Comparison of ENCODE assay signal across 17 cellular contexts in genomic region chr2:118987886-118988285, GRCh38. TPM values are rescaled to one million over a fixed set of nuclear protein-coding genes. Genes with fewer than 3 reads are reported as not detected.
DNase-seq lines count a peak whose midpoint lies in the region; ATAC-seq and TF ChIP-seq lines count a peak whose summit lies in the region.
"Had no signal": no experiment of that assay in that cellular context is flagged by ENCODE, and none has a peak within 500 bp of the region (broad histone marks: within the 10 kb centered on the region; RNA-seq: fewer than 3 reads in every experiment).

No MANE protein-coding gene starts in this region.

- POLR2A ChIA-PET in PC-9 (lab: Charles Lee; ENCODE audit: unreplicated experiment), result no interaction called here
- POLR2A ChIA-PET in CD4-positive, alpha-beta T cell (lab: Charles Lee), result no interaction called here

- H2AFZ ChIP-seq in PC-9, result no peak overlapping the region

- no peaks in the 10 kb centered on the region for H3K9me3 Mint-ChIP-seq in CD4-positive, alpha-beta T cell
- H3K9me3 Mint-ChIP-seq: activated T-cell treated with anti-CD3 and anti-CD28 coated beads, Interleukin-2, amount 50 U/mL, for 24 hours had no signal

- TF ChIP-seq CTCF in PC-9 (conservative IDR thresholded peaks at IDR 0.05), result no peak
- no peak for TF ChIP-seq CTCF in CD4-positive, alpha-beta T cell (IDR thresholded peaks at IDR 0.05)

- peaks cover 52% of the 10 kb centered on the region for H3K4me1 ChIP-seq in PC-9 (replicated peaks; ENCODE audit: insufficient read depth)
- H3K4me1 ChIP-seq: right atrium auricular region had no signal

- H3K36me3 ChIP-seq in PC-9 (ENCODE audit: low read depth), result no peaks in the 10 kb centered on the region
- H3K36me3 ChIP-seq: right atrium auricular region had no signal

- H3F3A ChIP-seq in PC-9 (ENCODE audit: insufficient read depth, low read depth), result peaks cover 13% of the 10 kb centered on the region; the same call in 1 of the 2 replicates

- H3K79me2 ChIP-seq in PC-9 (ENCODE audit: low read depth), result no peaks in the 10 kb centered on the region

- no peaks in the 10 kb centered on the region for H3K27me3 ChIP-seq in PC-9 (ENCODE audit: insufficient read depth, low read depth)
- no peaks in the 10 kb centered on the region for H3K27me3 ChIP-seq in CD4-positive, alpha-beta T cell (ENCODE audit: control insufficient read depth, insufficient read depth, low read length)
- H3K27me3 ChIP-seq: right atrium auricular region had no signal

- H3K4me3 ChIP-seq in PC-9, result no peak overlapping the region
- H3K4me3 ChIP-seq: right atrium auricular region had no signal

- peaks cover 17% of the 10 kb centered on the region for H3K27me3 Mint-ChIP-seq in CD4-positive, alpha-beta T cell

- CTCF ChIA-PET in PC-9 (lab: Charles Lee), result no interaction called here
- CTCF ChIA-PET in CD4-positive, alpha-beta T cell (lab: Charles Lee), result no interaction called here

- H3K4me2 ChIP-seq in PC-9, result peak overlapping the region; percentile 5; the same call in 1 of the 2 replicates

- H3K4me1 Mint-ChIP-seq in CD4-positive, alpha-beta T cell (ENCODE audit: low read depth), result no peaks in the 10 kb centered on the region

- H3K27ac Mint-ChIP-seq in CD4-positive, alpha-beta T cell, result no peak overlapping the region
- H3K27ac Mint-ChIP-seq: activated T-cell treated with anti-CD3 and anti-CD28 coated beads, Interleukin-2, amount 50 U/mL, for 24 hours had no signal

- no peaks in the 10 kb centered on the region; the same call in 1 of the 2 replicates for H4K20me1 ChIP-seq in PC-9 (ENCODE audit: insufficient read depth)

- no TSS peak for BruUV-seq in PC-9 (replicated peaks; lab: Mats Ljungman, UMichigan)

- peak in 1 of 2 experiments; percentile 69 for DNase-seq in PC-9
- peak; percentile 26 for DNase-seq in mesenteric fat pad (ENCODE audit: low spot score)
- no peak for DNase-seq in CD4-positive, alpha-beta T cell
- no peak for DNase-seq in effector CD8-positive, alpha-beta T cell (lab: John Stamatoyannopoulos, UW)
- DNase-seq in NCI-H510A treated with DMSO at 0.1 percent for 48 hours (lab: John Stamatoyannopoulos, UW), result no peak
- DNase-seq: activated CD4-positive, alpha-beta T cell treated with anti-CD3 and anti-CD28 coated beads for 4 hours; activated naive CD4-positive, alpha-beta T cell treated with anti-CD3 and anti-CD28 coated beads, Interleukin-2, amount 50 U/mL, for 16 hours; activated T-cell treated with anti-CD3 and anti-CD28 coated beads, Interleukin-2, amount 50 U/mL, for 24 hours; COR-L47; EL; NCI-H1417; NCI-H2171; occipital lobe; SHP77 had no signal

- ATAC-seq in GM18508 (IDR thresholded peaks at IDR 0.05; ENCODE audit: insufficient read depth, unreplicated experiment) (peak; percentile 48), GM21423 (IDR thresholded peaks at IDR 0.05; ENCODE audit: unreplicated experiment) (peak; percentile 43)
- ATAC-seq in CD4-positive, alpha-beta T cell (ENCODE audit: poor library complexity), result no peak

- H3K9me3 ChIP-seq in PC-9 (ENCODE audit: insufficient read depth, low read depth), result peaks cover 10% of the 10 kb centered on the region
- no peaks in the 10 kb centered on the region for H3K9me3 ChIP-seq in CD4-positive, alpha-beta T cell (ENCODE audit: control insufficient read depth, low read length)
- H3K9me3 ChIP-seq: right atrium auricular region had no signal

- H3K36me3 Mint-ChIP-seq in CD4-positive, alpha-beta T cell (ENCODE audit: low read depth), result no peaks in the 10 kb centered on the region

- intact Hi-C loops in PC-9 (cut with micrococcal nuclease; ENCODE audit: unreplicated experiment), result no loop called here
- intact Hi-C loops in CD4-positive, alpha-beta T cell (cut with DNase I, micrococcal nuclease), result no loop called here

- no peak overlapping the region for H3K4me3 Mint-ChIP-seq in CD4-positive, alpha-beta T cell
- H3K4me3 Mint-ChIP-seq: activated T-cell treated with anti-CD3 and anti-CD28 coated beads, Interleukin-2, amount 50 U/mL, for 24 hours had no signal

- H3K27ac ChIP-seq in PC-9, result no peak overlapping the region
- H3K27ac ChIP-seq in CD4-positive, alpha-beta T cell (ENCODE audit: low read depth, low read length), result no peak overlapping the region
- H3K27ac ChIP-seq: right atrium auricular region had no signal

- H3K9me2 ChIP-seq in PC-9 (ENCODE audit: insufficient read depth), result no peaks in the 10 kb centered on the region

RNA-seq across cellular contexts. Expression of gene MARCO, which starts 45.9 kb away (rescaled TPM):
- not detected in 2 replicates for total RNA-seq in PC-9 (2021)
- total RNA-seq in mesenteric fat pad, result 92.5 TPM
- total RNA-seq in CD4-positive, alpha-beta T cell, result under 1 TPM in 1 of 2 experiments, not detected in 1; 0.22 TPM

Comparison
In these comparisons a context has a peak if more than half of its experiments do, and no peak if none do; other contexts are left out.
1. RNA of gene MARCO, which starts 45.9 kb away (total RNA-seq): 92.5 TPM in mesenteric fat pad (single experiment); 0.22 TPM in CD4-positive, alpha-beta T cell and not detected in PC-9; every median in the first group is over 10 times any median in the second.